10 cellular contexts compared by ENCODE assay signal in genomic region chr20:50187403-50188051, GRCh38. TPM values are rescaled to one million over a fixed set of nuclear protein-coding genes. Genes with fewer than 3 reads are reported as not detected.
DNase-seq lines count a peak whose midpoint lies in the region; ATAC-seq, FAIRE-seq and TF ChIP-seq lines count a peak whose summit lies in the region.
"Had no signal": no experiment of that assay in that cellular context is flagged by ENCODE, and none has a peak within 500 bp of the region (broad histone marks: within the 10 kb centered on the region; RNA-seq: fewer than 3 reads in every experiment).

No MANE protein-coding gene starts in this region.

- H3K36me3 ChIP-seq in H1 (ENCODE audit: control insufficient read depth in 2 of 4, insufficient read depth in 4 of 4, low read length in 3 of 4), result no peaks in the 10 kb centered on the region
- H3K36me3 ChIP-seq in parathyroid adenoma (ENCODE audit: control insufficient read depth, insufficient read depth, low read length), result no peaks in the 10 kb centered on the region

- 76% methylated on average over 11 of the region's 12 CpGs; no CpG with 5 or more reads in 1 of the 2 experiments for WGBS in H1 (ENCODE audit: extremely low coverage in 1 of 2, insufficient coverage in 1 of 2, insufficient read length in 1 of 2, insufficient replicate concordance in 2 of 2, low coverage in 1 of 2, low lambda C conversion rate in 2 of 2, missing lambda C conversion rate in 1 of 2), 2 experiments

- H3K4me3 ChIP-seq in H1 (ENCODE audit: extremely low read depth in 1 of 4, insufficient read depth in 2 of 4, low read depth in 3 of 4, low read length in 4 of 4) (no peak overlapping the region), parathyroid adenoma (ENCODE audit: low read depth, low read length) (no peak overlapping the region)
- H3K4me3 ChIP-seq: smooth muscle cell had no signal

- no peak overlapping the region for H2BK120ac ChIP-seq in H1 (replicated peaks; ENCODE audit: low read depth, low read length)

- H2AFZ ChIP-seq in H1 (ENCODE audit: low read length) (no peak overlapping the region), parathyroid adenoma (peak overlapping the region; percentile 44)

- H3K4me3 Mint-ChIP-seq in activated T-helper 1 cell treated with anti-CD3 and anti-CD28 coated beads, Interleukin-12 subunit alpha, Interleukin-12 subunit beta, Interleukin-2, Interleukin-4 antibody, amounts not matched to agents 30 ng/mL and 10 ng/mL and 1 ng/mL, durations not matched to agents 14 hours and 24 hours and 36 hours, result no peak overlapping the region
- H3K4me3 Mint-ChIP-seq: activated CD4-positive, alpha-beta memory T cell treated with anti-CD3 and anti-CD28 coated beads for 36 hours had no signal

- POLR2A ChIA-PET in H1 (lab: Charles Lee; ENCODE audit: partially characterized antibody), result interaction anchor here (0.6 to 1.8 kb wide), 6 partner anchors 8 to 277 kb away, joined by 3 to 6 read pairs (median 3); no protein-coding TSS in a partner anchor

- no peak overlapping the region for H3K23ac ChIP-seq in H1 (ENCODE audit: insufficient read length)

- FAIRE-seq in H1 (lab: Jason Lieb, UNC), result no peak

- no peaks in the 10 kb centered on the region for H3K9me3 Mint-ChIP-seq in activated T-helper 1 cell treated with anti-CD3 and anti-CD28 coated beads, Interleukin-12 subunit alpha, Interleukin-12 subunit beta, Interleukin-2, Interleukin-4 antibody, amounts not matched to agents 30 ng/mL and 10 ng/mL and 1 ng/mL, durations not matched to agents 14 hours and 24 hours and 36 hours
- H3K9me3 Mint-ChIP-seq: activated CD4-positive, alpha-beta memory T cell treated with anti-CD3 and anti-CD28 coated beads for 36 hours had no signal

- CTCF ChIA-PET in H1 (lab: Charles Lee; ENCODE audit: partially characterized antibody), result interaction anchor here (0.5 to 8.8 kb wide), 25 partner anchors 9 to 401 kb away, joined by 3 to 115 read pairs (median 5); no protein-coding TSS in a partner anchor

- peaks cover 14% of the 10 kb centered on the region for H3K4me1 Mint-ChIP-seq in activated T-helper 1 cell treated with anti-CD3 and anti-CD28 coated beads, Interleukin-12 subunit alpha, Interleukin-12 subunit beta, Interleukin-2, Interleukin-4 antibody, amounts not matched to agents 30 ng/mL and 10 ng/mL and 1 ng/mL, durations not matched to agents 14 hours and 24 hours and 36 hours (ENCODE audit: low read depth)

- no peak overlapping the region for H3K14ac ChIP-seq in H1 (ENCODE audit: insufficient read length)

- H3K4me2 ChIP-seq in H1 (ENCODE audit: insufficient read depth in 1 of 2, low read depth in 2 of 2, low read length in 2 of 2), result no peak overlapping the region
- H3K4me2 ChIP-seq in parathyroid adenoma (ENCODE audit: low read length), result no peak overlapping the region
- H3K4me2 ChIP-seq: smooth muscle cell had no signal

- TF ChIP-seq RAD21 in H1 (IDR thresholded peaks at IDR 0.05 in 1 of 2, conservative IDR thresholded peaks at IDR 0.05 in 1 of 2; ENCODE audit: low read depth in 2 of 2, low read length in 2 of 2), result no peak

- H3K4me1 ChIP-seq in H1 (replicated peaks in 1 of 4; ENCODE audit: control insufficient read depth in 3 of 4, insufficient read depth in 4 of 4, low read length in 3 of 4) (peaks cover 0 to 13% (median 4%) of the 10 kb centered on the region in 4 experiments; a peak in 5 of 7 replicates), parathyroid adenoma (no peaks in the 10 kb centered on the region)

- no peak overlapping the region for H3K27ac ChIP-seq in H1 (ENCODE audit: low read depth, low read length)
- no peak overlapping the region for H3K27ac ChIP-seq in parathyroid adenoma

- H4K8ac ChIP-seq in H1 (ENCODE audit: extremely low read depth, insufficient read depth, low read length), result no peak overlapping the region

- H3K18ac ChIP-seq in H1 (ENCODE audit: extremely low read depth, low read length), result peak overlapping the region; percentile 87

- H3K23me2 ChIP-seq in H1 (ENCODE audit: low read depth, low read length), result peaks cover 1% of the 10 kb centered on the region; the same call in 1 of the 2 replicates

- H3K4ac ChIP-seq in H1 (replicated peaks; ENCODE audit: insufficient read length, low read depth, low read length), result no peak overlapping the region

- no peaks in the 10 kb centered on the region for H3K79me1 ChIP-seq in H1 (ENCODE audit: low read depth, low read length)

- no peaks in the 10 kb centered on the region for H4K20me1 ChIP-seq in H1 (replicated peaks in 1 of 2; ENCODE audit: control insufficient read depth in 1 of 2, insufficient read depth in 2 of 2, low read length in 2 of 2)

- intact Hi-C loops in activated T-helper 1 cell treated with anti-CD3 and anti-CD28 coated beads, Interleukin-12 subunit alpha, Interleukin-12 subunit beta, Interleukin-2, Interleukin-4 antibody, amounts not matched to agents 30 ng/mL and 10 ng/mL and 1 ng/mL, durations not matched to agents 14 hours and 24 hours and 36 hours (cut with micrococcal nuclease), result loop anchor here (2.0 kb wide), 1 partner anchor 561 kb away; no protein-coding TSS in a partner anchor

- no peak overlapping the region for H4K91ac ChIP-seq in H1 (replicated peaks; ENCODE audit: insufficient read length, low read length)

- H3K9me3 ChIP-seq in H1 (ENCODE audit: insufficient read depth in 2 of 2, low read depth in 1 of 2, low read length in 1 of 2) (no peaks in the 10 kb centered on the region), parathyroid adenoma (ENCODE audit: control insufficient read depth, low read length) (no peaks in the 10 kb centered on the region)

- DNase-seq in EH (ENCODE audit: low read depth) (peak; percentile 58), NCI-H69 (lab: John Stamatoyannopoulos, UW) (peak; percentile 16), H1 (ENCODE audit: low read depth in 1 of 2, low spot score in 2 of 2) (no peak), cerebellar cortex (ENCODE audit: low spot score) (no peak)
- DNase-seq in activated T-helper 1 cell treated with anti-CD3 and anti-CD28 coated beads, Interleukin-12 subunit alpha, Interleukin-12 subunit beta, Interleukin-2, Interleukin-4 antibody, amounts not matched to agents 30 ng/mL and 10 ng/mL and 1 ng/mL, durations not matched to agents 14 hours and 24 hours and 36 hours (ENCODE audit: low spot score), result no peak
- DNase-seq: activated CD4-positive, alpha-beta memory T cell treated with anti-CD3 and anti-CD28 coated beads for 36 hours had no signal

- no peak overlapping the region for H4K5ac ChIP-seq in H1 (ENCODE audit: insufficient read length, low read depth, low read length)

- H3K36me3 Mint-ChIP-seq in activated T-helper 1 cell treated with anti-CD3 and anti-CD28 coated beads, Interleukin-12 subunit alpha, Interleukin-12 subunit beta, Interleukin-2, Interleukin-4 antibody, amounts not matched to agents 30 ng/mL and 10 ng/mL and 1 ng/mL, durations not matched to agents 14 hours and 24 hours and 36 hours (ENCODE audit: low read depth), result peaks cover 4% of the 10 kb centered on the region

- peaks cover 18% of the 10 kb centered on the region for H3K27me3 Mint-ChIP-seq in activated T-helper 1 cell treated with anti-CD3 and anti-CD28 coated beads, Interleukin-12 subunit alpha, Interleukin-12 subunit beta, Interleukin-2, Interleukin-4 antibody, amounts not matched to agents 30 ng/mL and 10 ng/mL and 1 ng/mL, durations not matched to agents 14 hours and 24 hours and 36 hours (ENCODE audit: insufficient read depth)

- no peak overlapping the region for H2BK20ac ChIP-seq in H1 (ENCODE audit: low read length)

- H3K27me3 ChIP-seq in H1 (replicated peaks in 1 of 4; ENCODE audit: control insufficient read depth in 3 of 4, extremely low read depth in 1 of 4, insufficient read depth in 3 of 4, low read length in 3 of 4) (peaks cover 0 to 2% (median 0%) of the 10 kb centered on the region in 4 experiments; a peak in 1 of 7 replicates), parathyroid adenoma (ENCODE audit: control insufficient read depth, insufficient read depth, low read length) (no peaks in the 10 kb centered on the region)

- TF ChIP-seq EP300 in H1 (IDR thresholded peaks at IDR 0.05; ENCODE audit: borderline replicate concordance in 1 of 2, low read depth in 2 of 2, low read length in 2 of 2), result no peak

- no peak for ATAC-seq in GM21723 (IDR thresholded peaks at IDR 0.05; ENCODE audit: unreplicated experiment)
- ATAC-seq in GM21390 (IDR thresholded peaks at IDR 0.05; ENCODE audit: unreplicated experiment), result no peak

- H3K79me2 ChIP-seq in H1 (ENCODE audit: control insufficient read depth in 1 of 2, insufficient read depth in 2 of 2, low read length in 2 of 2) (peaks cover 0 to 5% of the 10 kb centered on the region in 2 experiments; a peak in 2 of 4 replicates), parathyroid adenoma (no peaks in the 10 kb centered on the region)

- no peak for TF ChIP-seq CTCF in H1 (IDR thresholded peaks at IDR 0.05; ENCODE audit: control extremely low read depth in 1 of 3, insufficient read depth in 1 of 3, low read depth in 1 of 3, low read length in 3 of 3)
- no peak for TF ChIP-seq CTCF in parathyroid adenoma (IDR thresholded peaks at IDR 0.05)

- no peak for TF ChIP-seq POLR2A in H1 (IDR thresholded peaks at IDR 0.05; ENCODE audit: control extremely low read depth in 1 of 2, low read depth in 2 of 2, low read length in 2 of 2)

- no peak overlapping the region; the same call in 1 of the 2 replicates for H2BK15ac ChIP-seq in H1 (ENCODE audit: low read length)

- no peak overlapping the region for H2BK5ac ChIP-seq in H1 (ENCODE audit: low read depth, low read length)

- 0 out of 2 replicates have a peak overlapping the region, but pooled peaks have one; percentile 70 for H2AK5ac ChIP-seq in H1 (ENCODE audit: low read depth, low read length)

- no peak overlapping the region for H3K27ac Mint-ChIP-seq in activated T-helper 1 cell treated with anti-CD3 and anti-CD28 coated beads, Interleukin-12 subunit alpha, Interleukin-12 subunit beta, Interleukin-2, Interleukin-4 antibody, amounts not matched to agents 30 ng/mL and 10 ng/mL and 1 ng/mL, durations not matched to agents 14 hours and 24 hours and 36 hours
- H3K27ac Mint-ChIP-seq: activated CD4-positive, alpha-beta memory T cell treated with anti-CD3 and anti-CD28 coated beads for 36 hours had no signal

- H3K9ac ChIP-seq in H1 (replicated peaks in 1 of 4; ENCODE audit: extremely low read depth in 1 of 4, low read depth in 3 of 4, low read length in 3 of 4), result no peak overlapping the region
- no peak overlapping the region for H3K9ac ChIP-seq in parathyroid adenoma

- H2BK12ac ChIP-seq in H1 (ENCODE audit: low read depth, low read length), result 0 out of 2 replicates have a peak overlapping the region, but pooled peaks have one; percentile 33

- no peak overlapping the region for H3K56ac ChIP-seq in H1 (replicated peaks; ENCODE audit: insufficient read length, low read depth, low read length)

RNA-seq across cellular contexts. Expression of gene CEBPB, which starts 3.1 kb away (rescaled TPM):
- 24.1 and 24.5 TPM in 2 replicates for total RNA-seq in H1 (2021; fragmentation: NEBNext Ultra II Directional; extraction: Animal tissue kit (Norgen Biotek cat#: 25700))
- 7.1 and 13.1 TPM in 2 replicates for polyA plus RNA-seq in H1 (2011; rRNA removed)
- 16.1 TPM for polyA plus RNA-seq in H1 (2011; cell fraction: cytosol; rRNA removed)
- 10.5 TPM for polyA plus RNA-seq in H1 (2011; cell fraction: nucleus; rRNA removed)
- 6.1 to 8.3 TPM (median 7.2 TPM) in 4 replicates for polyA plus RNA-seq in H1 (2012, experiment 1 of 2)
- polyA plus RNA-seq in H1 (2012, experiment 2 of 2), result 4.8 TPM
- polyA plus RNA-seq in H1 (2013, experiment 1 of 2), result 15.1 TPM
- polyA plus RNA-seq in H1 (2013, experiment 2 of 2), result 15.0 TPM
- 1.3 and 1.4 TPM in 2 replicates for polyA minus RNA-seq in H1 (2011; rRNA and poly(A)+ RNA removed)
- polyA minus RNA-seq in H1 (2011; cell fraction: cytosol; rRNA and poly(A)+ RNA removed), result 18.6 TPM
- 16.1 TPM for polyA minus RNA-seq in H1 (2011; cell fraction: nucleus; rRNA and poly(A)+ RNA removed)
- 52.3 and 55.2 TPM in 2 replicates for total RNA-seq in activated T-helper 1 cell treated with anti-CD3 and anti-CD28 coated beads, Interleukin-12 subunit alpha, Interleukin-12 subunit beta, Interleukin-2, Interleukin-4 antibody, amounts not matched to agents 30 ng/mL and 10 ng/mL and 1 ng/mL, durations not matched to agents 14 hours and 24 hours and 36 hours

RNA-seq across cellular contexts. Expression of gene PEDS1, which starts 34.0 kb away (rescaled TPM):
- total RNA-seq in H1 (2021; fragmentation: NEBNext Ultra II Directional; extraction: Animal tissue kit (Norgen Biotek cat#: 25700)), result 28.9 and 33.3 TPM in 2 replicates
- polyA plus RNA-seq in H1 (2011; rRNA removed), result 75.9 and 82.7 TPM in 2 replicates
- polyA plus RNA-seq in H1 (2011; cell fraction: cytosol; rRNA removed), result 32.6 TPM
- 44.3 TPM for polyA plus RNA-seq in H1 (2011; cell fraction: nucleus; rRNA removed)
- polyA plus RNA-seq in H1 (2012, experiment 1 of 2), result 23.4 to 37.5 TPM (median 32.2 TPM) in 4 replicates
- 31.5 TPM for polyA plus RNA-seq in H1 (2012, experiment 2 of 2)
- 51.2 TPM for polyA plus RNA-seq in H1 (2013, experiment 1 of 2)
- polyA plus RNA-seq in H1 (2013, experiment 2 of 2), result 59.3 TPM
- 63.8 and 102 TPM in 2 replicates for polyA minus RNA-seq in H1 (2011; rRNA and poly(A)+ RNA removed)
- 37.4 TPM for polyA minus RNA-seq in H1 (2011; cell fraction: cytosol; rRNA and poly(A)+ RNA removed)
- polyA minus RNA-seq in H1 (2011; cell fraction: nucleus; rRNA and poly(A)+ RNA removed), result 12.9 TPM
- 30.7 and 33.4 TPM in 2 replicates for total RNA-seq in activated T-helper 1 cell treated with anti-CD3 and anti-CD28 coated beads, Interleukin-12 subunit alpha, Interleukin-12 subunit beta, Interleukin-2, Interleukin-4 antibody, amounts not matched to agents 30 ng/mL and 10 ng/mL and 1 ng/mL, durations not matched to agents 14 hours and 24 hours and 36 hours

Comparison
In these comparisons a context has a peak if more than half of its experiments do, and no peak if none do; other contexts are left out.
1. DNase-seq: peak in EH (single experiment) and NCI-H69 (single experiment); none in H1 (0 of 2), activated T-helper 1 cell treated with anti-CD3 and anti-CD28 coated beads, Interleukin-12 subunit alpha, Interleukin-12 subunit beta, Interleukin-2, Interleukin-4 antibody, amounts not matched to agents 30 ng/mL and 10 ng/mL and 1 ng/mL, durations not matched to agents 14 hours and 24 hours and 36 hours (single experiment) and cerebellar cortex (single experiment).